14 cellular contexts compared by ENCODE assay signal in genomic region chr1:33343539-33343938, GRCh38. TPM values are rescaled to one million over a fixed set of nuclear protein-coding genes. Genes with fewer than 3 reads are reported as not detected.
DNase-seq lines count a peak whose midpoint lies in the region; ATAC-seq, FAIRE-seq and TF ChIP-seq lines count a peak whose summit lies in the region.
"Had no signal": no experiment of that assay in that cellular context is flagged by ENCODE, and none has a peak within 500 bp of the region (broad histone marks: within the 10 kb centered on the region; RNA-seq: fewer than 3 reads in every experiment).

No MANE protein-coding gene starts in this region.

- H3K36me3 Mint-ChIP-seq in naive thymus-derived CD8-positive, alpha-beta T cell, result peaks cover 0 to 27% (median 0%) of the 10 kb centered on the region in 3 donors
- peaks cover 40% of the 10 kb centered on the region for H3K36me3 Mint-ChIP-seq in endothelial cell (ENCODE audit: low read depth, unreplicated experiment)

- peak overlapping the region in 8 of 11 experiments; percentile 2 to 56 (median 34); a peak in 9 of 22 replicates for H3K9ac ChIP-seq in BLaER1 treated with 17β-estradiol and CSF1 and Interleukin-3, amounts not matched to agents 10 nM and 100 nM

- H3K4me1 ChIP-seq in BLaER1 treated with 17β-estradiol and CSF1 and Interleukin-3, amounts not matched to agents 10 nM and 100 nM, result peaks cover 85 to 100% (median 98%) of the 10 kb centered on the region in 10 experiments
- peaks cover 90 to 100% of the 10 kb centered on the region in 2 donors for H3K4me1 ChIP-seq in adrenal gland (replicated peaks in 1 of 2)
- peaks cover 51% of the 10 kb centered on the region for H3K4me1 ChIP-seq in right cardiac atrium (ENCODE audit: control insufficient read depth, insufficient read depth, low read length)

- no peaks in the 10 kb centered on the region for H3K9me3 ChIP-seq in BLaER1 treated with 17β-estradiol and CSF1 and Interleukin-3, amounts not matched to agents 10 nM and 100 nM (replicated peaks in 1 of 11)
- no peaks in the 10 kb centered on the region for H3K9me3 ChIP-seq in adrenal gland (replicated peaks in 1 of 3)
- no peaks in the 10 kb centered on the region for H3K9me3 ChIP-seq in right cardiac atrium (ENCODE audit: control insufficient read depth, low read length)

- intact Hi-C loops in adrenal gland (cut with DNase I) (no loop called here), right cardiac atrium (cut with DNase I) (no loop called here)

- DNase-seq in adrenal gland, result peak in 4 of 7 donors; percentile 31 to 80 (median 56)
- DNase-seq in right cardiac atrium, result no peak
- DNase-seq in retinal pigment epithelial cell (ENCODE audit: low read depth), result peak; percentile 82
- no peak for DNase-seq in naive thymus-derived CD8-positive, alpha-beta T cell
- no peak for DNase-seq in HTR-8/SVneo (ENCODE audit: insufficient read length, low spot score)
- DNase-seq in endothelial cell (ENCODE audit: low spot score), result no peak
- no peak for DNase-seq in activated CD4-positive, alpha-beta T cell treated with anti-CD3 and anti-CD28 coated beads, Interleukin-2, amount 50 U/mL, for 1 hour
- DNase-seq: KG1; midbrain; stimulated activated CD4-positive, alpha-beta T cell treated with anti-CD3 and anti-CD28 coated beads, Interleukin-15, amount 100 ng/mL, for 24 hours had no signal

- H3K4me3 Mint-ChIP-seq in naive thymus-derived CD8-positive, alpha-beta T cell, result no peak overlapping the region
- H3K4me3 Mint-ChIP-seq in endothelial cell (ENCODE audit: unreplicated experiment), result no peak overlapping the region
- H3K4me3 Mint-ChIP-seq: stimulated activated effector memory CD8-positive, alpha-beta T cell treated with anti-CD3 and anti-CD28 coated beads, Interleukin-12 subunit alpha, Interleukin-12 subunit beta, amount 100 ng/mL, for 72 hours had no signal

- no peaks in the 10 kb centered on the region for H3K27me3 Mint-ChIP-seq in naive thymus-derived CD8-positive, alpha-beta T cell
- H3K27me3 Mint-ChIP-seq in endothelial cell (ENCODE audit: unreplicated experiment), result peaks cover 14% of the 10 kb centered on the region

- no peaks in the 10 kb centered on the region for H3K9me3 Mint-ChIP-seq in naive thymus-derived CD8-positive, alpha-beta T cell
- H3K9me3 Mint-ChIP-seq in endothelial cell (ENCODE audit: unreplicated experiment), result no peaks in the 10 kb centered on the region
- H3K9me3 Mint-ChIP-seq: stimulated activated effector memory CD8-positive, alpha-beta T cell treated with anti-CD3 and anti-CD28 coated beads, Interleukin-12 subunit alpha, Interleukin-12 subunit beta, amount 100 ng/mL, for 72 hours had no signal

- WGBS in adrenal gland, 4 donors, result 5 to 14% (median 11%) methylated on average over 5 of the region's 5 CpGs
- WGBS in right cardiac atrium, result 24% methylated on average over 5 of the region's 5 CpGs

- no peak for FAIRE-seq in HTR-8/SVneo (lab: Jason Lieb, UNC)
- FAIRE-seq: frontal cortex had no signal

- POLR2A ChIA-PET in naive thymus-derived CD8-positive, alpha-beta T cell (lab: Charles Lee), result no interaction called here

- no peak for TF ChIP-seq CTCF in adrenal gland (IDR thresholded peaks at IDR 0.05)
- no peak for TF ChIP-seq CTCF in retinal pigment epithelial cell (conservative IDR thresholded peaks at IDR 0.05; ENCODE audit: low read depth, low read length)
- no peak for TF ChIP-seq CTCF in endothelial cell (IDR thresholded peaks at IDR 0.05; ENCODE audit: unreplicated experiment)

- no peak overlapping the region for H3K27ac Mint-ChIP-seq in naive thymus-derived CD8-positive, alpha-beta T cell
- H3K27ac Mint-ChIP-seq in endothelial cell (ENCODE audit: unreplicated experiment), result no peak overlapping the region
- H3K27ac Mint-ChIP-seq: stimulated activated effector memory CD8-positive, alpha-beta T cell treated with anti-CD3 and anti-CD28 coated beads, Interleukin-12 subunit alpha, Interleukin-12 subunit beta, amount 100 ng/mL, for 72 hours had no signal

- H3K4me3 ChIP-seq in BLaER1 treated with 17β-estradiol and CSF1 and Interleukin-3, amounts not matched to agents 10 nM and 100 nM, result 0 out of 20 replicates have a peak overlapping the region, but pooled peaks of 1 of the 10 experiments have one; percentile 5
- H3K4me3 ChIP-seq in adrenal gland, result no peak overlapping the region
- H3K4me3 ChIP-seq in right cardiac atrium (ENCODE audit: low read length), result no peak overlapping the region
- no peak overlapping the region for H3K4me3 ChIP-seq in retinal pigment epithelial cell (ENCODE audit: low read length)

- peak overlapping the region; percentile 88 to 98 (median 96) for H3K4me2 ChIP-seq in BLaER1 treated with 17β-estradiol and CSF1 and Interleukin-3, amounts not matched to agents 10 nM and 100 nM

- H3K36me3 ChIP-seq in BLaER1 treated with 17β-estradiol and CSF1 and Interleukin-3, amounts not matched to agents 10 nM and 100 nM, result peaks cover 14 to 74% (median 55%) of the 10 kb centered on the region in 11 experiments; a peak in 19 of 22 replicates
- peaks cover 0 to 8% of the 10 kb centered on the region in 2 donors for H3K36me3 ChIP-seq in adrenal gland (replicated peaks in 1 of 2)

- TF ChIP-seq POLR2A in adrenal gland (IDR thresholded peaks at IDR 0.05), result no peak

- no peaks in the 10 kb centered on the region for H3K27me3 ChIP-seq in BLaER1 treated with 17β-estradiol and CSF1 and Interleukin-3, amounts not matched to agents 10 nM and 100 nM
- H3K27me3 ChIP-seq in adrenal gland (no peaks in the 10 kb centered on the region), right cardiac atrium (ENCODE audit: control insufficient read depth, insufficient read depth) (no peaks in the 10 kb centered on the region)

- peak overlapping the region in 10 of 11 experiments; percentile 20 to 99 (median 68); a peak in 15 of 22 replicates for H3K27ac ChIP-seq in BLaER1 treated with 17β-estradiol and CSF1 and Interleukin-3, amounts not matched to agents 10 nM and 100 nM
- H3K27ac ChIP-seq in adrenal gland, result peak overlapping the region; percentile 42 to 97 (median 58)
- peak overlapping the region; percentile 56 for H3K27ac ChIP-seq in right cardiac atrium (ENCODE audit: low read length)

- ATAC-seq in right cardiac atrium, result no peak
- no peak for ATAC-seq in naive thymus-derived CD8-positive, alpha-beta T cell
- ATAC-seq: stimulated activated effector memory CD8-positive, alpha-beta T cell treated with anti-CD3 and anti-CD28 coated beads, Interleukin-12 subunit alpha, Interleukin-12 subunit beta, amount 100 ng/mL, for 72 hours had no signal

- peaks cover 26 to 82% (median 58%) of the 10 kb centered on the region in 4 donors for H3K4me1 Mint-ChIP-seq in naive thymus-derived CD8-positive, alpha-beta T cell
- peaks cover 84% of the 10 kb centered on the region for H3K4me1 Mint-ChIP-seq in endothelial cell (ENCODE audit: unreplicated experiment)

- H4K20me1 ChIP-seq in BLaER1 treated with 17β-estradiol and CSF1 and Interleukin-3, amounts not matched to agents 10 nM and 100 nM, result peaks cover 62 to 100% (median 97%) of the 10 kb centered on the region in 11 experiments; a peak in 21 of 22 replicates

RNA-seq across cellular contexts. Expression of gene A3GALT2, which starts 22.6 kb away (rescaled TPM):
- total RNA-seq in adrenal gland (under 1 TPM in 1 of 8 donors, not detected in 7; 0.49 TPM), right cardiac atrium (not detected), endothelial cell (ENCODE audit: unreplicated experiment) (not detected)
- polyA plus RNA-seq in adrenal gland (under 1 TPM in 1 of 3 donors, not detected in 2; 0.17 TPM), right cardiac atrium (not detected)
- not detected for total RNA-seq in naive thymus-derived CD8-positive, alpha-beta T cell
- not detected for polyA plus RNA-seq in naive thymus-derived CD8-positive, alpha-beta T cell
- total RNA-seq: frontal cortex had no signal
- polyA plus RNA-seq: BJ had no signal

Comparison
In these comparisons a context has a peak if more than half of its experiments do, and no peak if none do; other contexts are left out.
1. DNase-seq: peak in adrenal gland (4 of 7) and retinal pigment epithelial cell (single experiment); none in right cardiac atrium (0 of 3), naive thymus-derived CD8-positive, alpha-beta T cell (0 of 10), HTR-8/SVneo (single experiment), endothelial cell (single experiment) and activated CD4-positive, alpha-beta T cell treated with anti-CD3 and anti-CD28 coated beads, Interleukin-2, amount 50 U/mL, for 1 hour (single experiment).
2. Peak in every context shown above with its lines, with median percentiles within 50 percentile points of each other: H3K27ac ChIP-seq.